29 cellular contexts compared by ENCODE assay signal in genomic region chr4:36734296-36734695, GRCh38.
"Had no signal": no experiment of that assay in that cellular context is flagged by ENCODE, and none has a peak within 500 bp of the region (broad histone marks: within the 10 kb centered on the region; RNA-seq: fewer than 3 reads in every experiment).

No MANE protein-coding gene starts in this region.

- ATAC-seq: left colon; left lung; lower lobe of right lung; natural killer cell; psoas muscle; right lobe of liver; stimulated activated memory B cell treated with anti-CD40 and anti-IgM and Interleukin-4, amounts not matched to agents 10 μg/mL and 1 μg/mL and 100 μg/mL, for 72 hours; stimulated activated naive CD8-positive, alpha-beta T cell treated with anti-CD3 and anti-CD28 coated beads, Interleukin-15, amount 100 ng/mL, for 72 hours had no signal

- H3K4me3 ChIP-seq: left lung, lower lobe of right lung, neural progenitor cell, psoas muscle, right atrium auricular region, right lobe of liver, smooth muscle cell, testis, thyroid gland, transverse colon, upper lobe of left lung, vagina had no signal

- DNase-seq: hypothalamus; immature natural killer cell; kidney; left colon; left lung; lower lobe of right lung; mammary epithelial cell; mesendoderm; naive B cell; natural killer cell; nephron progenitor cell; occipital lobe; psoas muscle; right lobe of liver; stimulated activated CD4-positive, alpha-beta T cell treated with anti-CD3 and anti-CD28 coated beads, Interleukin-1b, Interleukin-23, amount 100 ng/mL, for 48 hours; stimulated activated CD4-positive, alpha-beta T cell treated with anti-CD3 and anti-CD28 coated beads, Interleukin-2, amount 100 ng/mL, for 48 hours; stimulated activated CD4-positive, alpha-beta T cell treated with anti-CD3 and anti-CD28 coated beads, Interleukin-4, amount 100 ng/mL, for 4 hours; stimulated activated CD8-positive, alpha-beta memory T cell treated with anti-CD3 and anti-CD28 coated beads, Interleukin-4, amount 100 ng/mL, for 48 hours; stimulated activated naive CD4-positive, alpha-beta T cell treated with Interleukin-2 at 50 U/mL for 16 hours; stimulated activated naive CD8-positive, alpha-beta T cell treated with anti-CD3 and anti-CD28 coated beads, Interleukin-15, amount 100 ng/mL, for 72 hours; testis; thyroid gland; transverse colon; upper lobe of left lung had no signal
